9 cellular contexts compared by ENCODE assay signal in genomic region chr9:6415266-6415665, GRCh38. TPM values are rescaled to one million over a fixed set of nuclear protein-coding genes. Genes with fewer than 3 reads are reported as not detected.
DNase-seq lines count a peak whose midpoint lies in the region; ATAC-seq and TF ChIP-seq lines count a peak whose summit lies in the region.
"Had no signal": no experiment of that assay in that cellular context is flagged by ENCODE, and none has a peak within 500 bp of the region (broad histone marks: within the 10 kb centered on the region; RNA-seq: fewer than 3 reads in every experiment).

No MANE protein-coding gene starts in this region.

- H3K36me3 Mint-ChIP-seq in stimulated activated naive CD8-positive, alpha-beta T cell treated with anti-CD3 and anti-CD28 coated beads, Interleukin-15, Interleukin-2, amounts not matched to agents 100 ng/mL and 50 ng/mL, for 24 hours (ENCODE audit: low read depth), result peaks cover 33% of the 10 kb centered on the region
- peaks cover 7% of the 10 kb centered on the region for H3K36me3 Mint-ChIP-seq in T-helper 17 cell (ENCODE audit: low read depth)

- no peaks in the 10 kb centered on the region for H3K9me3 ChIP-seq in T-helper 17 cell (ENCODE audit: control insufficient read depth, low read length, poor library complexity, severe bottlenecking)
- H3K9me3 ChIP-seq: SJCRH30 had no signal

- H3K9me3 Mint-ChIP-seq in stimulated activated naive CD8-positive, alpha-beta T cell treated with anti-CD3 and anti-CD28 coated beads, Interleukin-15, Interleukin-2, amounts not matched to agents 100 ng/mL and 50 ng/mL, for 24 hours, result no peaks in the 10 kb centered on the region

- no peak for TF ChIP-seq CTCF in fibroblast of the aortic adventitia (IDR thresholded peaks at IDR 0.05; ENCODE audit: insufficient read depth, low read length)

- H3K4me1 Mint-ChIP-seq in stimulated activated naive CD8-positive, alpha-beta T cell treated with anti-CD3 and anti-CD28 coated beads, Interleukin-15, Interleukin-2, amounts not matched to agents 100 ng/mL and 50 ng/mL, for 24 hours (ENCODE audit: low read depth), result peaks cover 61% of the 10 kb centered on the region
- H3K4me1 Mint-ChIP-seq in T-helper 17 cell, result peaks cover 43% of the 10 kb centered on the region

- DNase-seq in stimulated activated naive CD8-positive, alpha-beta T cell treated with anti-CD3 and anti-CD28 coated beads, Interleukin-15, Interleukin-2, amounts not matched to agents 100 U/mL and 50 U/mL, for 24 hours, result no peak
- no peak for DNase-seq in T-helper 17 cell
- no peak for DNase-seq in fibroblast of the aortic adventitia (ENCODE audit: low read depth)
- DNase-seq in COLO829 (ENCODE audit: low spot score), result no peak
- DNase-seq in UCSD-AML1 (lab: John Stamatoyannopoulos, UW; ENCODE audit: unreplicated experiment), result no peak

- peak overlapping the region; percentile 92 for H3K4me3 ChIP-seq in fibroblast of the aortic adventitia (ENCODE audit: low read depth, low read length)

- peak overlapping the region; percentile 88 for H3K4me3 Mint-ChIP-seq in stimulated activated naive CD8-positive, alpha-beta T cell treated with anti-CD3 and anti-CD28 coated beads, Interleukin-15, Interleukin-2, amounts not matched to agents 100 ng/mL and 50 ng/mL, for 24 hours
- peak overlapping the region; percentile 93 for H3K4me3 Mint-ChIP-seq in T-helper 17 cell

- ATAC-seq in stimulated activated naive CD8-positive, alpha-beta T cell treated with anti-CD3 and anti-CD28 coated beads, Interleukin-15, Interleukin-2, amounts not matched to agents 100 U/mL and 50 U/mL, for 24 hours, result no peak
- no peak for ATAC-seq in T-helper 17 cell
- no peak for ATAC-seq in HG03139 (IDR thresholded peaks at IDR 0.05; ENCODE audit: unreplicated experiment)
- no peak for ATAC-seq in GM21723 (IDR thresholded peaks at IDR 0.05; ENCODE audit: unreplicated experiment)

- H3K27me3 Mint-ChIP-seq in stimulated activated naive CD8-positive, alpha-beta T cell treated with anti-CD3 and anti-CD28 coated beads, Interleukin-15, Interleukin-2, amounts not matched to agents 100 ng/mL and 50 ng/mL, for 24 hours, result no peaks in the 10 kb centered on the region
- H3K27me3 Mint-ChIP-seq in T-helper 17 cell, result peaks cover 3% of the 10 kb centered on the region

- H3K27ac Mint-ChIP-seq in stimulated activated naive CD8-positive, alpha-beta T cell treated with anti-CD3 and anti-CD28 coated beads, Interleukin-15, Interleukin-2, amounts not matched to agents 100 ng/mL and 50 ng/mL, for 24 hours, result no peak overlapping the region
- H3K27ac Mint-ChIP-seq in T-helper 17 cell, result peak overlapping the region; percentile 87

RNA-seq across cellular contexts. Expression of gene UHRF2, which starts 2.3 kb away (rescaled TPM):
- total RNA-seq in T-helper 17 cell (100 to 1,000 TPM; 120 to 136 TPM), fibroblast of the aortic adventitia (ENCODE audit: low replicate concordance) (125 and 129 TPM in 2 replicates)
